ENCODE assay signal across 15 cellular contexts in genomic region chr5:65919773-65920172, GRCh38. TPM values are rescaled to one million over a fixed set of nuclear protein-coding genes. Genes with fewer than 3 reads are reported as not detected.
DNase-seq lines count a peak whose midpoint lies in the region; TF ChIP-seq lines count a peak whose summit lies in the region.
"Had no signal": no experiment of that assay in that cellular context is flagged by ENCODE, and none has a peak within 500 bp of the region (broad histone marks: within the 10 kb centered on the region; RNA-seq: fewer than 3 reads in every experiment).

No MANE protein-coding gene starts in this region.

- H3K4me3 ChIP-seq in astrocyte of the spinal cord (ENCODE audit: low read depth, low read length) (no peak overlapping the region), fibroblast of pulmonary artery (replicated peaks; ENCODE audit: low read depth, low read length) (no peak overlapping the region)
- H3K4me3 ChIP-seq: GM12878, MG63 had no signal

- TF ChIP-seq CTCF in astrocyte of the spinal cord (IDR thresholded peaks at IDR 0.05; ENCODE audit: low read depth, low read length) (no peak), fibroblast of pulmonary artery (IDR thresholded peaks at IDR 0.05; ENCODE audit: low read length, missing control alignments) (no peak), mesothelial cell of epicardium (IDR thresholded peaks at IDR 0.05; ENCODE audit: unreplicated experiment) (no peak)

- no peak overlapping the region for H3K4me3 Mint-ChIP-seq in activated naive CD8-positive, alpha-beta T cell treated with anti-CD3 and anti-CD28 coated beads for 36 hours
- no peak overlapping the region for H3K4me3 Mint-ChIP-seq in mesothelial cell of epicardium

- no peaks in the 10 kb centered on the region for H3K9me3 Mint-ChIP-seq in activated naive CD8-positive, alpha-beta T cell treated with anti-CD3 and anti-CD28 coated beads for 36 hours
- H3K9me3 Mint-ChIP-seq in mesothelial cell of epicardium = no peaks in the 10 kb centered on the region

- peak; percentile 48 for DNase-seq in HCEC 1CT
- DNase-seq in astrocyte of the spinal cord (ENCODE audit: low read depth, low spot score) = peak; percentile 22
- DNase-seq in fibroblast of pulmonary artery (ENCODE audit: low read depth) = peak; percentile 21
- DNase-seq in NCI-H69 (lab: John Stamatoyannopoulos, UW) = no peak
- DNase-seq in activated naive CD8-positive, alpha-beta T cell treated with anti-CD3 and anti-CD28 coated beads for 36 hours = no peak
- DNase-seq in NOMO-1 treated with DMSO at 0.1 percent for 48 hours (lab: John Stamatoyannopoulos, UW; ENCODE audit: unreplicated experiment) = no peak
- DNase-seq in mesothelial cell of epicardium (ENCODE audit: low spot score in 2 of 2, unreplicated experiment in 2 of 2) = no peak
- DNase-seq: COR-L47, NCI-H1105 treated with DMSO at 0.1 percent for 48 hours, NCI-H187 treated with DMSO at 0.1 percent for 48 hours, NCI-H446, NCI-H748 treated with DMSO at 0.1 percent for 48 hours, Right ventricle myocardium superior had no signal

- H3K36me3 Mint-ChIP-seq in activated naive CD8-positive, alpha-beta T cell treated with anti-CD3 and anti-CD28 coated beads for 36 hours = no peaks in the 10 kb centered on the region
- H3K36me3 Mint-ChIP-seq in mesothelial cell of epicardium = no peaks in the 10 kb centered on the region

- in situ Hi-C loops in astrocyte of the spinal cord (cut with HindIII; ENCODE audit: low sequenced_read_pairs) = no loop called here

- no peaks in the 10 kb centered on the region for H3K27me3 Mint-ChIP-seq in activated naive CD8-positive, alpha-beta T cell treated with anti-CD3 and anti-CD28 coated beads for 36 hours
- H3K27me3 Mint-ChIP-seq in mesothelial cell of epicardium (ENCODE audit: low read depth) = no peaks in the 10 kb centered on the region

- peaks cover 8% of the 10 kb centered on the region for H3K4me1 Mint-ChIP-seq in activated naive CD8-positive, alpha-beta T cell treated with anti-CD3 and anti-CD28 coated beads for 36 hours
- peaks cover 23% of the 10 kb centered on the region for H3K4me1 Mint-ChIP-seq in mesothelial cell of epicardium

- no peak overlapping the region for H3K27ac Mint-ChIP-seq in activated naive CD8-positive, alpha-beta T cell treated with anti-CD3 and anti-CD28 coated beads for 36 hours
- no peak overlapping the region for H3K27ac Mint-ChIP-seq in mesothelial cell of epicardium

RNA-seq across cellular contexts. Expression of gene ERBIN, which starts 6.6 kb away (rescaled TPM):
- 10 to 100 TPM; 38.3 to 41.1 TPM for total RNA-seq in activated naive CD8-positive, alpha-beta T cell treated with anti-CD3 and anti-CD28 coated beads for 36 hours
- 75.7 to 83.3 TPM (median 81.8 TPM) in 3 replicates for total RNA-seq in mesothelial cell of epicardium

Comparison
In these comparisons a context has a peak if more than half of its experiments do, and no peak if none do; other contexts are left out.
1. DNase-seq: peak in HCEC 1CT (single experiment), astrocyte of the spinal cord (single experiment) and fibroblast of pulmonary artery (single experiment); none in NCI-H69 (single experiment), activated naive CD8-positive, alpha-beta T cell treated with anti-CD3 and anti-CD28 coated beads for 36 hours (single experiment), NOMO-1 treated with DMSO at 0.1 percent for 48 hours (single experiment) and mesothelial cell of epicardium (0 of 2).